ENCODE assay signal across 29 cellular contexts in the genomic region with DNA sequence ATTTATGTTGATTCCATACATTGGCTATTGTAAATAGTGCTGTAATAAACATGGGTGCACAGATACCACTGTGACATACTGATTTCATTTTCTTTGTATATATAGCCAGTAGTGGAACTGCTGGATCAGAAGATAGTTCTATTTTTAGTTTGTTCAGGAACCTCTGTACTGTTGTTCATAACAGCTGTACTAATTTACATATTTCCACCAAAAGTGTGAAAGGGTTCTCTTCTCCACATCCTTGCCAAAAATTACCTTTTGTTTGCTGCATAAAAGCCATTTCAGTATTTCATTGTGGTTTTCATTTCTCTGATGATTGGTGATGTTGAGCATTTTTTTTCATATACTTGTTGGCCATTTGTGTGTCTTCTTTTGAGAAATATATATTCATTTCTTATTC.
"Had no signal": no experiment of that assay in that cellular context is flagged by ENCODE, and none has a peak within 500 bp of the region (broad histone marks: within the 10 kb centered on the region; RNA-seq: fewer than 3 reads in every experiment).

No MANE protein-coding gene starts in this region.

- DNase-seq: activated CD4-positive, alpha-beta memory T cell treated with anti-CD3 and anti-CD28 coated beads, Interleukin-2, amount 10 ng/mL, durations not matched to agents 7 days and 5 days; activated CD4-positive, alpha-beta T cell treated with anti-CD3 and anti-CD28 coated beads for 36 hours; activated CD4-positive, alpha-beta T cell treated with anti-CD3 and anti-CD28 coated beads, Interleukin-2, amount 10 ng/mL, durations not matched to agents 24 days and 14 days; activated CD4-positive, CD25-positive, alpha-beta regulatory T cell; activated CD4-positive, CD25-positive, alpha-beta regulatory T cell treated with anti-CD3 and anti-CD28 coated beads, Interleukin-2, amount 50 U/mL, for 72 hours; activated CD8-positive, alpha-beta memory T cell treated with anti-CD3 and anti-CD28 coated beads, Interleukin-2, amount 50 U/mL, for 48 hours; activated gamma-delta T cell; activated naive CD4-positive, alpha-beta T cell; activated naive CD4-positive, alpha-beta T cell treated with anti-CD3 and anti-CD28 coated beads, Interleukin-2, amount 10 ng/mL, durations not matched to agents 7 days and 5 days; activated naive CD8-positive, alpha-beta T cell treated with anti-CD3 and anti-CD28 coated beads, Interleukin-2, amount 10 ng/mL, durations not matched to agents 7 days and 5 days; activated T-cell treated with anti-CD3 and anti-CD28 coated beads for 4 hours; activated T-cell treated with anti-CD3 and anti-CD28 coated beads, Interleukin-2, amount 50 U/mL, for 24 hours; activated T-cell treated with anti-CD3 and anti-CD28 coated beads, Interleukin-2, amount 50 U/mL, for 72 hours; central memory CD4-positive, alpha-beta T cell; cerebellar nuclear complex; dorsolateral prefrontal cortex; effector memory CD4-positive, alpha-beta T cell; endodermal cell; esophagus squamous epithelium; foreskin melanocyte; heart right ventricle; T-helper 17 cell had no signal

- H3K9me3 ChIP-seq: ascending aorta, breast epithelium, esophagus squamous epithelium, gastroesophageal sphincter had no signal

- H3K27me3 ChIP-seq: ascending aorta, breast epithelium, cardiac muscle cell, esophagus squamous epithelium, gastroesophageal sphincter, heart right ventricle, hepatocyte had no signal

- ATAC-seq: activated CD4-positive, alpha-beta T cell treated with anti-CD3 and anti-CD28 coated beads for 36 hours; activated naive CD4-positive, alpha-beta T cell treated with anti-CD3 and anti-CD28 coated beads, Interleukin-2, amount 50 U/mL, for 72 hours; activated T-cell treated with anti-CD3 and anti-CD28 coated beads, Interleukin-2, amount 50 U/mL, for 72 hours; gastroesophageal sphincter; heart right ventricle; T-helper 17 cell had no signal

- H2AFZ ChIP-seq: hepatocyte had no signal

- H3K4me3 ChIP-seq: ascending aorta, breast epithelium, cardiac muscle cell, coronary artery, dorsolateral prefrontal cortex, esophagus squamous epithelium, gastroesophageal sphincter, heart right ventricle, hepatocyte had no signal

- H3K79me2 ChIP-seq: hepatocyte had no signal

- H3K36me3 ChIP-seq: ascending aorta, breast epithelium, cardiac muscle cell, esophagus squamous epithelium, gastroesophageal sphincter, heart right ventricle had no signal

- H3K4me2 ChIP-seq: hepatocyte had no signal

- H3K4me1 ChIP-seq: ascending aorta, breast epithelium, esophagus squamous epithelium, gastroesophageal sphincter, heart right ventricle had no signal

- H3K27ac ChIP-seq: ascending aorta, breast epithelium, cardiac muscle cell, coronary artery, dorsolateral prefrontal cortex, esophagus squamous epithelium, gastroesophageal sphincter, heart right ventricle, hepatocyte had no signal
